ENCODE assay signal across 25 cellular contexts in the genomic region with DNA sequence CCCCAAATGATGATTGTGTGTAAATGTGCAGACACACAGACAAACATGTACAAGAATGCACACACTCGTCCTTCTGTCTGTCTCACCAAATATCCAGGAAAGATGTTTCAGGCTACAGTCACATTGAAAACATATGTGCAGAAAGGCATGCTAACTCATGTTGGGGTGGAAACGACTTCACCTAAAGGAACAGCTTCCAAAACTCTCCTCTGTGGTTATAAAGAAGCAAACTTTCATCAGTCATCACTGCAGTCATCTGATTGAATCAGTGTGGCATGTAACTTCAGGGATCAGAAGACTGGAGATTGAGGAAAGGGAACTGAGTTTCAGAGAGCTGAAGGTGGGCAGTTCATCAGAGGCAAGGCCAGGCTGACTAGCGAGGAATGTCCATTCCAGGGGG.
DNase-seq lines count a peak whose midpoint lies in the region; ATAC-seq, FAIRE-seq and TF ChIP-seq lines count a peak whose summit lies in the region.
"Had no signal": no experiment of that assay in that cellular context is flagged by ENCODE, and none has a peak within 500 bp of the region (broad histone marks: within the 10 kb centered on the region; RNA-seq: fewer than 3 reads in every experiment).

No MANE protein-coding gene starts in this region.

- no peak for ATAC-seq in activated naive CD8-positive, alpha-beta T cell treated with anti-CD3 and anti-CD28 coated beads, Interleukin-2, amount 50 U/mL, for 24 hours
- no peak for ATAC-seq in GM18519 (IDR thresholded peaks at IDR 0.05; ENCODE audit: low FRiP score, unreplicated experiment)
- ATAC-seq: GM12878, K562 had no signal

- no peaks in the 10 kb centered on the region for H3K27me3 ChIP-seq in bronchial epithelial cell (ENCODE audit: control insufficient read depth, insufficient read depth, low read length)

- peaks cover 12% of the 10 kb centered on the region for H3K36me3 Mint-ChIP-seq in activated naive CD8-positive, alpha-beta T cell
- H3K36me3 Mint-ChIP-seq in activated naive CD8-positive, alpha-beta T cell treated with anti-CD3 and anti-CD28 coated beads, Interleukin-2, amount 50 U/mL, for 24 hours (ENCODE audit: low read depth) = peaks cover 8% of the 10 kb centered on the region

- peaks cover 63% of the 10 kb centered on the region for H3K4me1 Mint-ChIP-seq in activated naive CD8-positive, alpha-beta T cell (ENCODE audit: low read depth)
- peaks cover 49% of the 10 kb centered on the region for H3K4me1 Mint-ChIP-seq in activated naive CD8-positive, alpha-beta T cell treated with anti-CD3 and anti-CD28 coated beads, Interleukin-2, amount 50 U/mL, for 24 hours

- H3K9me3 Mint-ChIP-seq in activated naive CD8-positive, alpha-beta T cell (ENCODE audit: low read depth) = no peaks in the 10 kb centered on the region
- H3K9me3 Mint-ChIP-seq in activated naive CD8-positive, alpha-beta T cell treated with anti-CD3 and anti-CD28 coated beads, Interleukin-2, amount 50 U/mL, for 24 hours = no peaks in the 10 kb centered on the region
- H3K9me3 Mint-ChIP-seq: HFFc6 had no signal

- H3K36me3 ChIP-seq in bronchial epithelial cell (ENCODE audit: control insufficient read depth, insufficient read depth, low read length) = no peaks in the 10 kb centered on the region

- no peaks in the 10 kb centered on the region for H3K27me3 Mint-ChIP-seq in activated naive CD8-positive, alpha-beta T cell
- no peaks in the 10 kb centered on the region for H3K27me3 Mint-ChIP-seq in activated naive CD8-positive, alpha-beta T cell treated with anti-CD3 and anti-CD28 coated beads, Interleukin-2, amount 50 U/mL, for 24 hours

- H3K4me3 Mint-ChIP-seq in activated naive CD8-positive, alpha-beta T cell = no peak overlapping the region
- H3K4me3 Mint-ChIP-seq in activated naive CD8-positive, alpha-beta T cell treated with anti-CD3 and anti-CD28 coated beads, Interleukin-2, amount 50 U/mL, for 24 hours = no peak overlapping the region
- H3K4me3 Mint-ChIP-seq: HFFc6 had no signal

- DNase-seq in activated naive CD8-positive, alpha-beta T cell treated with anti-CD3 and anti-CD28 coated beads, Interleukin-2, amount 50 U/mL, for 24 hours = no peak
- DNase-seq in bronchial epithelial cell (ENCODE audit: low read depth) = peak; percentile 40
- peak; percentile 30 for DNase-seq in kidney tubule cell (ENCODE audit: low spot score)
- no peak for DNase-seq in KBM-7
- no peak for DNase-seq in stimulated activated CD4-positive, alpha-beta T cell treated with anti-CD3 and anti-CD28 coated beads, Interleukin-4, amount 100 ng/mL, for 4 hours
- no peak for DNase-seq in dedifferentiated amniotic fluid mesenchymal stem cell (ENCODE audit: extremely low spot score)
- DNase-seq: Caco-2, DMS 273 treated with DMSO at 0.1 percent for 48 hours, DND-41, H7, HFFc6, MM.1S, NCI-H1048, NCI-H1417 treated with DMSO at 0.1 percent for 48 hours, NCI-H187 treated with DMSO at 0.1 percent for 48 hours, NCI-H2107, NCI-H2227 treated with DMSO at 0.1 percent for 48 hours, NCI-H510A treated with DMSO at 0.1 percent for 48 hours, NCI-H748 treated with DMSO at 0.1 percent for 48 hours, SHP77 treated with DMSO at 0.1 percent for 48 hours had no signal

- no peak for FAIRE-seq in bronchial epithelial cell (lab: Jason Lieb, UNC)
- FAIRE-seq: GM12878, K562 had no signal

- no peak overlapping the region for H3K4me3 ChIP-seq in bronchial epithelial cell (ENCODE audit: low read depth, low read length)
- H3K4me3 ChIP-seq: GM12878, K562, SK-N-MC had no signal

- TF ChIP-seq CTCF in bronchial epithelial cell (IDR thresholded peaks at IDR 0.05; ENCODE audit: insufficient read depth, low read length, severe bottlenecking) = no peak

- in situ Hi-C loops in KBM-7 (cut with MboI; ENCODE audit: low pct_unique_long_range_greater_than_20kb, low sequenced_read_pairs) = no loop called here

- H3K27ac Mint-ChIP-seq in activated naive CD8-positive, alpha-beta T cell = peak overlapping the region; percentile 66
- no peak overlapping the region for H3K27ac Mint-ChIP-seq in activated naive CD8-positive, alpha-beta T cell treated with anti-CD3 and anti-CD28 coated beads, Interleukin-2, amount 50 U/mL, for 24 hours
- H3K27ac Mint-ChIP-seq: HFFc6 had no signal

Comparison
In these comparisons a context has a peak if more than half of its experiments do, and no peak if none do; other contexts are left out.
1. DNase-seq: peak in bronchial epithelial cell (single experiment) and kidney tubule cell (single experiment); none in activated naive CD8-positive, alpha-beta T cell treated with anti-CD3 and anti-CD28 coated beads, Interleukin-2, amount 50 U/mL, for 24 hours (single experiment), KBM-7 (single experiment), stimulated activated CD4-positive, alpha-beta T cell treated with anti-CD3 and anti-CD28 coated beads, Interleukin-4, amount 100 ng/mL, for 4 hours (0 of 2) and dedifferentiated amniotic fluid mesenchymal stem cell (single experiment).